ENCODE assay signal across 23 cellular contexts in the genomic region with DNA sequence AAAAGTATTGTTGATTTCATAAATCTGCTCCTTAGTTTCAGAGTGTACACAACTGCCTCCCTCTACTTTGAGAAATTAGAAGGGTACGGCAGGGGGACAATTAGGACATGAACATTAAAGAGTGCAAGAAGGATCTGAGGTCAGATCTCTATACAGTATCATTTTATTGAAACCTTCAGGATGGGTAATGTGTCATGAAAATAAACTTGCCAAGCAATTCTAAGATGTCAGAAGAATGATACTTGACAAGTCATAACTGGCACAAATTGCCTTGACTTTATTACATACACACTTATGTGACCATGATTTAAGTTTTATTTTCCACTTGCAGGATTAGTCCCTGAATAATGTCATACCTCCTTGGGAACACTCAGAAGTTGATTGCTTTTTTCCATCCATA.
DNase-seq lines count a peak whose midpoint lies in the region; ATAC-seq and TF ChIP-seq lines count a peak whose summit lies in the region.
"Had no signal": no experiment of that assay in that cellular context is flagged by ENCODE, and none has a peak within 500 bp of the region (broad histone marks: within the 10 kb centered on the region; RNA-seq: fewer than 3 reads in every experiment).

No MANE protein-coding gene starts in this region.

- CTCF ChIA-PET in naive thymus-derived CD4-positive, alpha-beta T cell (lab: Charles Lee), result interaction anchor here (1.0 kb wide), 1 partner anchor 21 kb away, joined by 3 read pairs; no protein-coding TSS in a partner anchor

- no peaks in the 10 kb centered on the region for H3K27me3 Mint-ChIP-seq in activated T-helper 1 cell treated with anti-CD3 and anti-CD28 coated beads, Interleukin-12 subunit alpha, Interleukin-12 subunit beta, Interleukin-2, Interleukin-4 antibody, amounts not matched to agents 30 ng/mL and 10 ng/mL and 1 ng/mL, durations not matched to agents 14 hours and 24 hours and 36 hours (ENCODE audit: insufficient read depth)
- H3K27me3 Mint-ChIP-seq in naive thymus-derived CD4-positive, alpha-beta T cell, result no peaks in the 10 kb centered on the region
- H3K27me3 Mint-ChIP-seq: brain had no signal

- peak overlapping the region; percentile 25 for H3K27ac Mint-ChIP-seq in activated T-helper 1 cell treated with anti-CD3 and anti-CD28 coated beads, Interleukin-12 subunit alpha, Interleukin-12 subunit beta, Interleukin-2, Interleukin-4 antibody, amounts not matched to agents 30 ng/mL and 10 ng/mL and 1 ng/mL, durations not matched to agents 14 hours and 24 hours and 36 hours
- H3K27ac Mint-ChIP-seq in naive thymus-derived CD4-positive, alpha-beta T cell, result peak overlapping the region in 5 of 9 donors; percentile 12 to 82 (median 69)

- intact Hi-C loops in heart left ventricle (cut with DNase I) (loop anchor here in 1 of 10 donors (5.0 kb wide), 1 partner anchor 90 kb away; the partner anchor contains the start of gene PLPP1), Right ventricle myocardium inferior (cut with DNase I) (no loop called here), thyroid gland (cut with DNase I) (no loop called here)
- intact Hi-C loops in activated T-helper 1 cell treated with anti-CD3 and anti-CD28 coated beads, Interleukin-12 subunit alpha, Interleukin-12 subunit beta, Interleukin-2, Interleukin-4 antibody, amounts not matched to agents 30 ng/mL and 10 ng/mL and 1 ng/mL, durations not matched to agents 14 hours and 24 hours and 36 hours (cut with micrococcal nuclease), result loop anchor here (2.0 to 5.0 kb wide), 2 partner anchors 39 to 90 kb away; partner anchors contain the start of gene PLPP1
- intact Hi-C loops in naive thymus-derived CD4-positive, alpha-beta T cell (cut with micrococcal nuclease), result no loop called here

- no peak for TF ChIP-seq POLR2A in heart left ventricle (IDR thresholded peaks at IDR 0.05)
- TF ChIP-seq POLR2A in thyroid gland (IDR thresholded peaks at IDR 0.05), result no peak

- peaks cover 16% of the 10 kb centered on the region for H3K36me3 Mint-ChIP-seq in activated T-helper 1 cell treated with anti-CD3 and anti-CD28 coated beads, Interleukin-12 subunit alpha, Interleukin-12 subunit beta, Interleukin-2, Interleukin-4 antibody, amounts not matched to agents 30 ng/mL and 10 ng/mL and 1 ng/mL, durations not matched to agents 14 hours and 24 hours and 36 hours (ENCODE audit: low read depth)
- peaks cover 9 to 30% (median 22%) of the 10 kb centered on the region in 5 donors for H3K36me3 Mint-ChIP-seq in naive thymus-derived CD4-positive, alpha-beta T cell
- H3K36me3 Mint-ChIP-seq: brain had no signal

- ATAC-seq in heart left ventricle, result no peak
- ATAC-seq in Right ventricle myocardium inferior, result no peak
- ATAC-seq in naive thymus-derived CD4-positive, alpha-beta T cell, result no peak
- ATAC-seq in HG03571 (IDR thresholded peaks at IDR 0.05; ENCODE audit: unreplicated experiment), result no peak
- ATAC-seq: lower lobe of right lung, sciatic nerve had no signal

- WGBS in heart left ventricle, 4 donors, result 93 to 100% (median 96%) methylated on average over 1 of the region's 1 CpG
- WGBS in thyroid gland, 2 donors, result 93 to 97% methylated on average over 1 of the region's 1 CpG

- H3K27me3 ChIP-seq in heart left ventricle, result no peaks in the 10 kb centered on the region
- H3K27me3 ChIP-seq in naive thymus-derived CD4-positive, alpha-beta T cell (ENCODE audit: control insufficient read depth in 2 of 2, insufficient read depth in 2 of 2, low read length in 2 of 2), result no peaks in the 10 kb centered on the region
- no peaks in the 10 kb centered on the region for H3K27me3 ChIP-seq in thyroid gland
- H3K27me3 ChIP-seq: hepatocyte had no signal

- H3K4me1 Mint-ChIP-seq in activated T-helper 1 cell treated with anti-CD3 and anti-CD28 coated beads, Interleukin-12 subunit alpha, Interleukin-12 subunit beta, Interleukin-2, Interleukin-4 antibody, amounts not matched to agents 30 ng/mL and 10 ng/mL and 1 ng/mL, durations not matched to agents 14 hours and 24 hours and 36 hours (ENCODE audit: low read depth), result peaks cover 35% of the 10 kb centered on the region
- peaks cover 12 to 42% (median 30%) of the 10 kb centered on the region in 7 donors for H3K4me1 Mint-ChIP-seq in naive thymus-derived CD4-positive, alpha-beta T cell

- H3K4me3 ChIP-seq in heart left ventricle, result no peak overlapping the region
- H3K4me3 ChIP-seq in naive thymus-derived CD4-positive, alpha-beta T cell (ENCODE audit: low read length), result no peak overlapping the region
- H3K4me3 ChIP-seq in thyroid gland (replicated peaks in 1 of 3), result no peak overlapping the region
- H3K4me3 ChIP-seq: coronary artery, hepatocyte, lower lobe of right lung had no signal

- H3K9me3 Mint-ChIP-seq in activated T-helper 1 cell treated with anti-CD3 and anti-CD28 coated beads, Interleukin-12 subunit alpha, Interleukin-12 subunit beta, Interleukin-2, Interleukin-4 antibody, amounts not matched to agents 30 ng/mL and 10 ng/mL and 1 ng/mL, durations not matched to agents 14 hours and 24 hours and 36 hours, result no peaks in the 10 kb centered on the region
- H3K9me3 Mint-ChIP-seq in naive thymus-derived CD4-positive, alpha-beta T cell, result peaks cover 0 to 8% (median 0%) of the 10 kb centered on the region in 11 donors
- H3K9me3 Mint-ChIP-seq: brain had no signal

- no peak for TF ChIP-seq CTCF in heart left ventricle (IDR thresholded peaks at IDR 0.05)
- TF ChIP-seq CTCF in thyroid gland (IDR thresholded peaks at IDR 0.05), result no peak

- no peak overlapping the region for H3K4me3 Mint-ChIP-seq in activated T-helper 1 cell treated with anti-CD3 and anti-CD28 coated beads, Interleukin-12 subunit alpha, Interleukin-12 subunit beta, Interleukin-2, Interleukin-4 antibody, amounts not matched to agents 30 ng/mL and 10 ng/mL and 1 ng/mL, durations not matched to agents 14 hours and 24 hours and 36 hours
- H3K4me3 Mint-ChIP-seq in naive thymus-derived CD4-positive, alpha-beta T cell, result no peak overlapping the region
- H3K4me3 Mint-ChIP-seq: brain had no signal

- no peaks in the 10 kb centered on the region for H3K9me3 ChIP-seq in heart left ventricle
- H3K9me3 ChIP-seq in naive thymus-derived CD4-positive, alpha-beta T cell (ENCODE audit: control insufficient read depth in 2 of 3, low read length in 3 of 3), result no peaks in the 10 kb centered on the region
- no peaks in the 10 kb centered on the region for H3K9me3 ChIP-seq in thyroid gland
- H3K9me3 ChIP-seq: lower lobe of right lung had no signal

- H3K36me3 ChIP-seq in heart left ventricle (peaks cover 0 to 25% (median 10%) of the 10 kb centered on the region in 9 donors), thyroid gland (no peaks in the 10 kb centered on the region)
- H3K36me3 ChIP-seq in naive thymus-derived CD4-positive, alpha-beta T cell (ENCODE audit: control insufficient read depth in 2 of 3, insufficient read depth in 3 of 3, low read length in 3 of 3), result no peaks in the 10 kb centered on the region

- peak overlapping the region in 10 of 12 donors; percentile 47 to 89 (median 83) for H3K27ac ChIP-seq in heart left ventricle
- H3K27ac ChIP-seq in naive thymus-derived CD4-positive, alpha-beta T cell (ENCODE audit: low read depth, low read length), result no peak overlapping the region
- peak overlapping the region in 2 of 3 donors; percentile 75 to 90 for H3K27ac ChIP-seq in thyroid gland
- H3K27ac ChIP-seq: coronary artery, hepatocyte, lower lobe of right lung had no signal

- H3K4me1 ChIP-seq in heart left ventricle (peaks cover 2 to 77% (median 48%) of the 10 kb centered on the region in 12 donors), thyroid gland (peaks cover 33 to 43% of the 10 kb centered on the region in 2 donors)
- H3K4me1 ChIP-seq in naive thymus-derived CD4-positive, alpha-beta T cell (ENCODE audit: control insufficient read depth in 2 of 2, insufficient read depth in 2 of 2, low read length in 2 of 2), result peaks cover 0 to 2% of the 10 kb centered on the region in 2 donors

- DNase-seq in heart left ventricle (no peak), Right ventricle myocardium inferior (ENCODE audit: missing footprints) (no peak), thyroid gland (no peak), dedifferentiated amniotic fluid mesenchymal stem cell (ENCODE audit: extremely low spot score) (no peak)
- no peak for DNase-seq in activated T-helper 1 cell treated with anti-CD3 and anti-CD28 coated beads, Interleukin-12 subunit alpha, Interleukin-12 subunit beta, Interleukin-2, Interleukin-4 antibody, amounts not matched to agents 30 ng/mL and 10 ng/mL and 1 ng/mL, durations not matched to agents 14 hours and 24 hours and 36 hours (ENCODE audit: low spot score)
- no peak for DNase-seq in naive thymus-derived CD4-positive, alpha-beta T cell
- DNase-seq in stimulated activated CD4-positive, alpha-beta T cell treated with anti-CD3 and anti-CD28 coated beads, Interleukin-4, amount 100 ng/mL, for 4 hours, result no peak
- DNase-seq: activated CD4-positive, alpha-beta T cell treated with anti-CD3 and anti-CD28 coated beads for 48 hours; activated CD8-positive, alpha-beta memory T cell treated with anti-CD3 and anti-CD28 coated beads, Interleukin-2, amount 50 U/mL, for 48 hours; activated naive CD4-positive, alpha-beta T cell treated with anti-CD3 and anti-CD28 coated beads, Interleukin-2, amount 50 U/mL, for 16 hours; DMS153; GF-D8; IMR-90; lower lobe of right lung; NCI-H2171; NCI-H748 treated with DMSO at 0.1 percent for 48 hours; stimulated activated naive CD4-positive, alpha-beta T cell; trophoblast cell had no signal

- POLR2A ChIA-PET in naive thymus-derived CD4-positive, alpha-beta T cell (lab: Charles Lee), result no interaction called here
